Comparison of ENCODE assay signal across 8 cellular contexts in genomic region chr1:32273389-32274208, GRCh38. TPM values are rescaled to one million over a fixed set of nuclear protein-coding genes. Genes with fewer than 3 reads are reported as not detected.
DNase-seq lines count a peak whose midpoint lies in the region; ATAC-seq, FAIRE-seq and TF ChIP-seq lines count a peak whose summit lies in the region.

No MANE protein-coding gene starts in this region.

- DNase-seq in NCI-H2227 (lab: John Stamatoyannopoulos, UW; ENCODE audit: unreplicated experiment) (peak; percentile 26), NCI-H2227 treated with DMSO at 0.1 percent for 48 hours (lab: John Stamatoyannopoulos, UW) (no peak), fibroblast of the aortic adventitia (ENCODE audit: low read depth) (peak; percentile 16), D721Med (ENCODE audit: insufficient read length, low spot score) (no peak)
- DNase-seq in activated CD4-positive, alpha-beta T cell treated with anti-CD3 and anti-CD28 coated beads for 24 hours (ENCODE audit: low read depth in 2 of 2): peak; percentile 60 to 63
- DNase-seq in stimulated activated CD8-positive, alpha-beta memory T cell treated with anti-CD3 and anti-CD28 coated beads, Interleukin-12 subunit alpha, Interleukin-12 subunit beta, amount 100 ng/mL, for 24 hours (ENCODE audit: extremely low read depth): peak; percentile 69

- ATAC-seq in GM21515 (IDR thresholded peaks at IDR 0.05; ENCODE audit: unreplicated experiment) (no peak), HG02973 (IDR thresholded peaks at IDR 0.05; ENCODE audit: unreplicated experiment) (no peak)

- TF ChIP-seq CTCF in fibroblast of the aortic adventitia (IDR thresholded peaks at IDR 0.05; ENCODE audit: insufficient read depth, low read length) (no peak), D721Med (IDR thresholded peaks at IDR 0.05; ENCODE audit: insufficient read depth, missing control alignments) (no peak)

- no peak overlapping the region for H3K4me3 ChIP-seq in fibroblast of the aortic adventitia (ENCODE audit: low read depth, low read length)

- no peak for FAIRE-seq in D721Med (lab: Jason Lieb, UNC)

RNA-seq across cellular contexts. Expression of gene HDAC1, which starts 18.3 kb away (rescaled TPM):
- 42.9 and 95.8 TPM in 2 replicates for total RNA-seq in fibroblast of the aortic adventitia (ENCODE audit: low replicate concordance)

RNA-seq across cellular contexts. Expression of gene LCK, which starts 22.5 kb away (rescaled TPM):
- not detected in 2 replicates for total RNA-seq in fibroblast of the aortic adventitia (ENCODE audit: low replicate concordance)

RNA-seq across cellular contexts. Expression of gene FAM167B, which starts 26.6 kb away (rescaled TPM):
- total RNA-seq in fibroblast of the aortic adventitia (ENCODE audit: low replicate concordance): 1.4 and 2.1 TPM in 2 replicates

RNA-seq across cellular contexts. Expression of gene EIF3I, which starts 51.4 kb away (rescaled TPM):
- total RNA-seq in fibroblast of the aortic adventitia (ENCODE audit: low replicate concordance): 217 and 284 TPM in 2 replicates

RNA-seq across cellular contexts. Expression of gene TMEM234, which starts 51.4 kb away (rescaled TPM):
- 18.3 and 21.0 TPM in 2 replicates for total RNA-seq in fibroblast of the aortic adventitia (ENCODE audit: low replicate concordance)

Comparison
In these comparisons a context has a peak if more than half of its experiments do, and no peak if none do; other contexts are left out.
1. DNase-seq: peak in NCI-H2227 (single experiment), activated CD4-positive, alpha-beta T cell treated with anti-CD3 and anti-CD28 coated beads for 24 hours (2 of 2), fibroblast of the aortic adventitia (single experiment) and stimulated activated CD8-positive, alpha-beta memory T cell treated with anti-CD3 and anti-CD28 coated beads, Interleukin-12 subunit alpha, Interleukin-12 subunit beta, amount 100 ng/mL, for 24 hours (single experiment); none in NCI-H2227 treated with DMSO at 0.1 percent for 48 hours (single experiment) and D721Med (single experiment).